Comparison of ENCODE assay signal across 8 cellular contexts in genomic region chr21:32712043-32712442, GRCh38.
A peak's percentile ranks its signal among the peaks of the same experiment; 100 is the strongest.
DNase-seq lines count a peak whose midpoint lies in the region; ATAC-seq and TF ChIP-seq lines count a peak whose summit lies in the region.

No MANE protein-coding gene starts in this region.

- ATAC-seq in GM18517 (IDR thresholded peaks at IDR 0.05; ENCODE audit: unreplicated experiment) (peak; percentile 95), GM21423 (IDR thresholded peaks at IDR 0.05; ENCODE audit: unreplicated experiment) (peak; percentile 98), HG03432 (IDR thresholded peaks at IDR 0.05; ENCODE audit: unreplicated experiment) (peak; percentile 99)

- DNase-seq in astrocyte of the cerebellum (ENCODE audit: low read depth): peak; percentile 29
- no peak for DNase-seq in GDM1 (lab: John Stamatoyannopoulos, UW)
- no peak for DNase-seq in NCI-H524 treated with DMSO at 0.1 percent for 48 hours (lab: John Stamatoyannopoulos, UW)
- DNase-seq in NCI-H146 treated with DMSO at 0.1 percent for 48 hours (lab: John Stamatoyannopoulos, UW; ENCODE audit: unreplicated experiment): no peak
- DNase-seq in NCI-H2029 (lab: John Stamatoyannopoulos, UW): no peak

- TF ChIP-seq CTCF in astrocyte of the cerebellum (IDR thresholded peaks at IDR 0.05; ENCODE audit: low read depth, low read length, missing control alignments): no peak

- no peak overlapping the region for H3K4me3 ChIP-seq in astrocyte of the cerebellum (ENCODE audit: low read depth, low read length)

- in situ Hi-C loops in astrocyte of the cerebellum (cut with HindIII; ENCODE audit: low sequenced_read_pairs): no loop called here
